ENCODE assay signal across 9 cellular contexts in the genomic region with DNA sequence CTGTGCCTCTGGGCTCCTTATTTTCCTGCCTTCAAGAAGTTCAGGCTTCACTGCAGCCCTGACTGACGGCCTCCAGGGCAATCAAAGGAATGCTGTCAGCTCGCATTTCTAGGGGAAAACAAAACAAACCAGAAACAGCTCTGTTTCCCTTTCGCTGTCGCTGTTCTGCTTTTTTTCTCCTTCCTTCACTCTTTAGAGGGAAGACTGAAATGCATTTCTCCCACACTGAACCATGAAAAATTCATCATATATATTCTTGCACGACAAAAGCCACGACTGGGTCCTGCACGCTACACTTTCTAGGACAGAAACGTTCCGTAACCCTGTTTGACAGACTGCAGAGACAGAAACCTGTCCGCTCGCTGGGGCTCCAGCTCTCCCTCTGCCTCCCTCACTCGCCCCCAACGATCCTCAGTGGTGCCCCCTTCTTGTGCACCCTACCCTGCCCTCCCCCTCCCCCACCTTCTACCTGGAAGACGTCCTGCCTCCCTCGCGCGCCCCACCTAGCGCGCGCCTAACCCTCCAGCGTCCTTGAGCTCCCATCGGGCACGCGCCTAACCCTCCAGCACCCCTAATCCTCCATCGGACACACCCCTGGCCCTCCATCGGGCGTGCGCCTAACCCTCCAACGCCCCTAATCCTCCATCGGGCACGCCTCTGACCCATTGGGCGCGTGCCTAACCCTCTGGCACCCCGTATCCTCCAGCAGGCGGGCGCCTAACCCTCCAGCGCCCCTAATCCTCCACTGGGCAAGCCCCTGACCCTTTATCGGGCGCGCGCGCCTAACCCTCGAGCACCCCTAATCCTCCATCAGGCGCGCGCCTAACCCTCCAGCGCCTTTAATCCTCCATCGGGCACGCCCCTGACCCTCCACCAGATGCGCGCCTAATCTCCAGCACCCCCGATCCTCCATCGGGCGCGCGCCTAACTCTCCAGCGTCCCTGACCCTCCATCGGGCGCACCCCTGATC. TPM values are rescaled to one million over a fixed set of nuclear protein-coding genes. Genes with fewer than 3 reads are reported as not detected.
DNase-seq lines count a peak whose midpoint lies in the region; ATAC-seq, FAIRE-seq and TF ChIP-seq lines count a peak whose summit lies in the region.
"Had no signal": no experiment of that assay in that cellular context is flagged by ENCODE, and none has a peak within 500 bp of the region (broad histone marks: within the 10 kb centered on the region; RNA-seq: fewer than 3 reads in every experiment).

No MANE protein-coding gene starts in this region.

- intact Hi-C loops in right lobe of liver (cut with DNase I) (no loop called here), testis (cut with DNase I; ENCODE audit: low total_unique reads) (no loop called here)

- TF ChIP-seq CTCF in bronchial epithelial cell (IDR thresholded peaks at IDR 0.05; ENCODE audit: insufficient read depth, low read length, severe bottlenecking), result no peak
- TF ChIP-seq CTCF in right lobe of liver (IDR thresholded peaks at IDR 0.05), result no peak
- no peak for TF ChIP-seq CTCF in testis (IDR thresholded peaks at IDR 0.05)

- TF ChIP-seq POLR2A in right lobe of liver (IDR thresholded peaks at IDR 0.05) (no peak), testis (IDR thresholded peaks at IDR 0.05) (no peak)

- DNase-seq in AG20443 (ENCODE audit: low spot score) (peak; percentile 37), bronchial epithelial cell (ENCODE audit: low read depth) (peak; percentile 31), right lobe of liver (no peak), testis (no peak)
- no peak for DNase-seq in effector CD8-positive, alpha-beta T cell (lab: John Stamatoyannopoulos, UW)

- H3K4me3 ChIP-seq in bronchial epithelial cell (ENCODE audit: low read depth, low read length) (peak overlapping the region; percentile 45), right lobe of liver (peak overlapping the region; percentile 5 to 26 (median 25)), testis (peak overlapping the region; percentile 27 to 52)

- H3K36me3 ChIP-seq in KOPT-K1 (ENCODE audit: insufficient read depth, low read length) (no peaks in the 10 kb centered on the region), bronchial epithelial cell (ENCODE audit: control insufficient read depth, insufficient read depth, low read length) (no peaks in the 10 kb centered on the region), right lobe of liver (no peaks in the 10 kb centered on the region), testis (ENCODE audit: low read depth, missing control alignments) (no peaks in the 10 kb centered on the region)

- H3K4me1 ChIP-seq in right lobe of liver (no peaks in the 10 kb centered on the region), testis (no peaks in the 10 kb centered on the region)

- 43% methylated on average over 42 of the region's 59 CpGs for WGBS in right lobe of liver (ENCODE audit: insufficient coverage, low coverage, low lambda C conversion rate, missing lambda C conversion rate)
- 25 to 33% methylated on average over 52 to 59 of the region's 59 CpGs for WGBS in testis, 2 donors

- H3K27ac ChIP-seq in KOPT-K1 (ENCODE audit: low read depth, low read length, poor library complexity, severe bottlenecking), result peak overlapping the region; percentile 49
- H3K27ac ChIP-seq in right lobe of liver, result no peak overlapping the region
- H3K27ac ChIP-seq in testis, result no peak overlapping the region

- no peaks in the 10 kb centered on the region for H3K9me3 ChIP-seq in KOPT-K1 (ENCODE audit: insufficient read depth, low read length, poor library complexity, severe bottlenecking)
- H3K9me3 ChIP-seq in right lobe of liver, result no peaks in the 10 kb centered on the region
- H3K9me3 ChIP-seq in testis, result no peaks in the 10 kb centered on the region

- no peak for FAIRE-seq in bronchial epithelial cell (lab: Jason Lieb, UNC)
- FAIRE-seq: endometrium had no signal

- no peaks in the 10 kb centered on the region for H3K27me3 ChIP-seq in bronchial epithelial cell (ENCODE audit: control insufficient read depth, insufficient read depth, low read length)
- H3K27me3 ChIP-seq in right lobe of liver, result no peaks in the 10 kb centered on the region
- no peaks in the 10 kb centered on the region for H3K27me3 ChIP-seq in testis

- peak in 2 of 4 donors; percentile 42 for ATAC-seq in right lobe of liver
- no peak for ATAC-seq in GM18498 (IDR thresholded peaks at IDR 0.05; ENCODE audit: unreplicated experiment)
- ATAC-seq in HG02588 (IDR thresholded peaks at IDR 0.05; ENCODE audit: unreplicated experiment), result no peak

RNA-seq across cellular contexts. Expression of a gene that starts 37.1 kb away (rescaled TPM):
- total RNA-seq in bronchial epithelial cell (under 0.01 and 0.38 TPM in 2 replicates), right lobe of liver (not detected), testis (1 to 10 TPM; 1.1 to 1.7 TPM)
- 4.0 TPM for polyA plus RNA-seq in testis (ENCODE audit: insufficient read depth, low read depth, low replicate concordance)

Comparison
In these comparisons a context has a peak if more than half of its experiments do, and no peak if none do; other contexts are left out.
1. DNase-seq: peak in AG20443 (single experiment) and bronchial epithelial cell (single experiment); none in right lobe of liver (0 of 3), testis (single experiment) and effector CD8-positive, alpha-beta T cell (single experiment).
2. Peak in every context shown above with its lines, with median percentiles within 50 percentile points of each other: H3K4me3 ChIP-seq.